ENCODE assay signal across 10 cellular contexts in genomic region chr3:58111513-58112184, GRCh38.
A peak's percentile ranks its signal among the peaks of the same experiment; 100 is the strongest.
DNase-seq lines count a peak whose midpoint lies in the region; ATAC-seq and TF ChIP-seq lines count a peak whose summit lies in the region.
"Had no signal": no experiment of that assay in that cellular context is flagged by ENCODE, and none has a peak within 500 bp of the region (broad histone marks: within the 10 kb centered on the region; RNA-seq: fewer than 3 reads in every experiment).

No MANE protein-coding gene starts in this region.

- 37 to 49% methylated on average over 11 of the region's 11 CpGs for whole genome bisulfite sequencing in esophagus, 2 donors
- 51 to 77% methylated on average over 3 to 11 of the region's 11 CpGs for WGBS in upper lobe of left lung, 2 donors

- peak overlapping the region; percentile 46 for H3K27ac Mint-ChIP-seq in activated CD8-positive, alpha-beta T cell treated with anti-CD3 and anti-CD28 coated beads for 36 hours
- H3K27ac Mint-ChIP-seq in activated CD8-positive, alpha-beta T cell treated with anti-CD3 and anti-CD28 coated beads, Interleukin-2, amount 10 ng/mL, durations not matched to agents 7 days and 5 days, result no peak overlapping the region
- H3K27ac Mint-ChIP-seq: natural killer cell treated with Interleukin-12 subunit alpha and Interleukin-12 subunit beta and Interleukin-15 and Interleukin-18, amount 100 ng/mL, for 72 hours had no signal

- no peaks in the 10 kb centered on the region for H3K27me3 Mint-ChIP-seq in activated CD8-positive, alpha-beta T cell treated with anti-CD3 and anti-CD28 coated beads for 36 hours
- no peaks in the 10 kb centered on the region for H3K27me3 Mint-ChIP-seq in activated CD8-positive, alpha-beta T cell treated with anti-CD3 and anti-CD28 coated beads, Interleukin-2, amount 10 ng/mL, durations not matched to agents 7 days and 5 days (ENCODE audit: low read depth)
- H3K27me3 Mint-ChIP-seq: natural killer cell treated with Interleukin-12 subunit alpha and Interleukin-12 subunit beta and Interleukin-15 and Interleukin-18, amount 100 ng/mL, for 72 hours had no signal

- H3K4me1 ChIP-seq in esophagus (ENCODE audit: control insufficient read depth in 2 of 2, insufficient read depth in 2 of 2, low read length in 1 of 2) (peaks cover 6 to 14% of the 10 kb centered on the region in 2 donors), upper lobe of left lung (peaks cover 2 to 11% (median 8%) of the 10 kb centered on the region in 4 donors)

- peak; percentile 39 for DNase-seq in activated CD8-positive, alpha-beta T cell treated with anti-CD3 and anti-CD28 coated beads for 36 hours
- DNase-seq in activated CD8-positive, alpha-beta T cell treated with anti-CD3 and anti-CD28 coated beads, Interleukin-2, amount 10 ng/mL, durations not matched to agents 7 days and 5 days, result no peak
- peak in 1 of 2 donors; percentile 88 for DNase-seq in upper lobe of left lung
- no peak for DNase-seq in stimulated activated CD8-positive, alpha-beta memory T cell treated with anti-CD3 and anti-CD28 coated beads, Interleukin-4, amount 100 ng/mL, for 48 hours

- ATAC-seq in activated CD8-positive, alpha-beta T cell treated with anti-CD3 and anti-CD28 coated beads for 36 hours, result peak; percentile 45
- no peak for ATAC-seq in activated CD8-positive, alpha-beta T cell treated with anti-CD3 and anti-CD28 coated beads, Interleukin-2, amount 10 ng/mL, durations not matched to agents 7 days and 5 days
- ATAC-seq in upper lobe of left lung (ENCODE audit: low FRiP score in 2 of 2), result peak; percentile 35 to 79
- no peak for ATAC-seq in GM19351 (IDR thresholded peaks at IDR 0.05; ENCODE audit: unreplicated experiment)
- no peak for ATAC-seq in SK-N-SH treated with all-trans-retinoic acid at 6 μM for 48 hours

- H3K36me3 ChIP-seq in esophagus (ENCODE audit: control insufficient read depth in 2 of 2, insufficient read depth in 2 of 2, low read length in 1 of 2) (peaks cover 10 to 23% of the 10 kb centered on the region in 2 donors), upper lobe of left lung (peaks cover 5 to 81% (median 36%) of the 10 kb centered on the region in 4 donors)

- no peak for TF ChIP-seq POLR2A in upper lobe of left lung (IDR thresholded peaks at IDR 0.05)

- H3K36me3 Mint-ChIP-seq in activated CD8-positive, alpha-beta T cell treated with anti-CD3 and anti-CD28 coated beads for 36 hours (ENCODE audit: low read depth), result peaks cover 29% of the 10 kb centered on the region
- peaks cover 28% of the 10 kb centered on the region for H3K36me3 Mint-ChIP-seq in activated CD8-positive, alpha-beta T cell treated with anti-CD3 and anti-CD28 coated beads, Interleukin-2, amount 10 ng/mL, durations not matched to agents 7 days and 5 days (ENCODE audit: low read depth)

- TF ChIP-seq CTCF in activated CD8-positive, alpha-beta T cell treated with anti-CD3 and anti-CD28 coated beads for 36 hours (IDR thresholded peaks at IDR 0.05), result no peak
- no peak for TF ChIP-seq CTCF in upper lobe of left lung (IDR thresholded peaks at IDR 0.05)

- peak overlapping the region; percentile 83 to 97 for H3K27ac ChIP-seq in esophagus (ENCODE audit: low read depth in 2 of 2, low read length in 1 of 2)
- H3K27ac ChIP-seq in upper lobe of left lung, result peak overlapping the region; percentile 53 to 70 (median 56)
- H3K27ac ChIP-seq: SK-N-MC had no signal

- H3K4me3 Mint-ChIP-seq in activated CD8-positive, alpha-beta T cell treated with anti-CD3 and anti-CD28 coated beads for 36 hours, result no peak overlapping the region
- H3K4me3 Mint-ChIP-seq in activated CD8-positive, alpha-beta T cell treated with anti-CD3 and anti-CD28 coated beads, Interleukin-2, amount 10 ng/mL, durations not matched to agents 7 days and 5 days, result no peak overlapping the region
- H3K4me3 Mint-ChIP-seq: natural killer cell treated with Interleukin-12 subunit alpha and Interleukin-12 subunit beta and Interleukin-15 and Interleukin-18, amount 100 ng/mL, for 72 hours had no signal

- no peaks in the 10 kb centered on the region for H3K9me3 ChIP-seq in esophagus (ENCODE audit: control insufficient read depth in 2 of 2, insufficient read depth in 1 of 2, low read depth in 1 of 2, low read length in 1 of 2)
- H3K9me3 ChIP-seq in upper lobe of left lung, result no peaks in the 10 kb centered on the region

- peak; percentile 69 for TF ChIP-seq EP300 in Ishikawa (IDR thresholded peaks at IDR 0.05; ENCODE audit: borderline replicate concordance)
- peak in 1 of 4 donors; percentile 10 for TF ChIP-seq EP300 in upper lobe of left lung (IDR thresholded peaks at IDR 0.05)

- POLR2A ChIA-PET in activated CD8-positive, alpha-beta T cell treated with anti-CD3 and anti-CD28 coated beads for 36 hours (lab: Charles Lee), result no interaction called here
- POLR2A ChIA-PET in activated CD8-positive, alpha-beta T cell treated with anti-CD3 and anti-CD28 coated beads, Interleukin-2, amount 10 ng/mL, durations not matched to agents 7 days and 5 days (lab: Charles Lee), result no interaction called here

- H3K4me1 Mint-ChIP-seq in activated CD8-positive, alpha-beta T cell treated with anti-CD3 and anti-CD28 coated beads for 36 hours (ENCODE audit: low read depth), result peaks cover 32% of the 10 kb centered on the region
- H3K4me1 Mint-ChIP-seq in activated CD8-positive, alpha-beta T cell treated with anti-CD3 and anti-CD28 coated beads, Interleukin-2, amount 10 ng/mL, durations not matched to agents 7 days and 5 days (ENCODE audit: low read depth), result peaks cover 17% of the 10 kb centered on the region

- H3K9me3 Mint-ChIP-seq in activated CD8-positive, alpha-beta T cell treated with anti-CD3 and anti-CD28 coated beads for 36 hours, result no peaks in the 10 kb centered on the region
- H3K9me3 Mint-ChIP-seq in activated CD8-positive, alpha-beta T cell treated with anti-CD3 and anti-CD28 coated beads, Interleukin-2, amount 10 ng/mL, durations not matched to agents 7 days and 5 days (ENCODE audit: insufficient read depth), result no peaks in the 10 kb centered on the region
- H3K9me3 Mint-ChIP-seq: natural killer cell treated with Interleukin-12 subunit alpha and Interleukin-12 subunit beta and Interleukin-15 and Interleukin-18, amount 100 ng/mL, for 72 hours had no signal

- CTCF ChIA-PET in activated CD8-positive, alpha-beta T cell treated with anti-CD3 and anti-CD28 coated beads for 36 hours (lab: Charles Lee), result no interaction called here
- CTCF ChIA-PET in activated CD8-positive, alpha-beta T cell treated with anti-CD3 and anti-CD28 coated beads, Interleukin-2, amount 10 ng/mL, durations not matched to agents 7 days and 5 days (lab: Charles Lee), result interaction anchor here (0.8 to 1.4 kb wide), 3 partner anchors 8 to 103 kb away, joined by 3 to 4 read pairs (median 3); partner anchors contain the start of gene FLNB

- peak; percentile 44; the same call in 1 of the 2 replicates for TF ChIP-seq RAD21 in Ishikawa (IDR thresholded peaks at IDR 0.05; ENCODE audit: low read depth)

- H3K27me3 ChIP-seq in esophagus (ENCODE audit: control insufficient read depth in 1 of 2, insufficient read depth in 2 of 2, low read length in 2 of 2) (no peaks in the 10 kb centered on the region), upper lobe of left lung (no peaks in the 10 kb centered on the region)

- intact Hi-C loops in activated CD8-positive, alpha-beta T cell treated with anti-CD3 and anti-CD28 coated beads for 36 hours (cut with micrococcal nuclease), result no loop called here

- peak overlapping the region; percentile 7 to 41 for H3K4me3 ChIP-seq in esophagus (ENCODE audit: low read depth in 1 of 2, low read length in 2 of 2)
- no peak overlapping the region for H3K4me3 ChIP-seq in upper lobe of left lung
- H3K4me3 ChIP-seq: SK-N-MC had no signal

TF ChIP-seq in Ishikawa, 13 proteins besides CTCF, POLR2A, EP300 and RAD21:
- peak; percentile 81 for TF ChIP-seq NFIC (IDR thresholded peaks at IDR 0.05)
- TF ChIP-seq USF1 (IDR thresholded peaks at IDR 0.05), result 0 out of 2 replicates have a peak, but pooled peaks have one; percentile 18
- no peak for TF ChIP-seq EGR1 (IDR thresholded peaks at IDR 0.05)
- peak; percentile 81 for TF ChIP-seq MAX (IDR thresholded peaks at IDR 0.05)
- peak; percentile 90 for TF ChIP-seq TCF12 (IDR thresholded peaks at IDR 0.05; ENCODE audit: low read depth)
- TF ChIP-seq TAF1 (IDR thresholded peaks at IDR 0.05; ENCODE audit: low read depth), result 0 out of 2 replicates have a peak, but pooled peaks have one; percentile 19
- TF ChIP-seq CEBPB (IDR thresholded peaks at IDR 0.05), result peak; percentile 36; the same call in 1 of the 2 replicates
- no peak for TF ChIP-seq TEAD4 (IDR thresholded peaks at IDR 0.05)

TF ChIP-seq in SK-N-SH treated with all-trans-retinoic acid at 6 μM for 48 hours, 23 proteins besides CTCF, POLR2A, EP300 and RAD21:
- TF ChIP-seq OSR1 (CRISPR knock-in tag; IDR thresholded peaks at IDR 0.05) (no peak), ZFP30 (CRISPR knock-in tag; IDR thresholded peaks at IDR 0.05) (no peak), ZFP3 (CRISPR knock-in tag; IDR thresholded peaks at IDR 0.05) (no peak), SNAI2 (CRISPR knock-in tag; IDR thresholded peaks at IDR 0.05) (no peak), CSDC2 (CRISPR knock-in tag; IDR thresholded peaks at IDR 0.05) (no peak), ZNF70 (CRISPR knock-in tag; IDR thresholded peaks at IDR 0.05) (no peak), BACH2 (CRISPR knock-in tag; IDR thresholded peaks at IDR 0.05; ENCODE audit: borderline replicate concordance) (no peak), TOX (CRISPR knock-in tag; IDR thresholded peaks at IDR 0.05; ENCODE audit: borderline replicate concordance) (no peak), CREB5 (CRISPR knock-in tag; IDR thresholded peaks at IDR 0.05; ENCODE audit: low read depth) (no peak), ESRRG (CRISPR knock-in tag; IDR thresholded peaks at IDR 0.05) (no peak), ISL1 (CRISPR knock-in tag; IDR thresholded peaks at IDR 0.05) (no peak)
TF ChIP-seq in SK-N-SH treated with all-trans-retinoic acid at 6 μM for 48 hours: peak in this region for 0.

Comparison
In these comparisons a context has a peak if more than half of its experiments do, and no peak if none do; other contexts are left out.
1. ATAC-seq: peak in activated CD8-positive, alpha-beta T cell treated with anti-CD3 and anti-CD28 coated beads for 36 hours (single experiment) and upper lobe of left lung (2 of 2); none in activated CD8-positive, alpha-beta T cell treated with anti-CD3 and anti-CD28 coated beads, Interleukin-2, amount 10 ng/mL, durations not matched to agents 7 days and 5 days (single experiment), GM19351 (single experiment) and SK-N-SH treated with all-trans-retinoic acid at 6 μM for 48 hours (single experiment).
2. H3K4me3 ChIP-seq: peak in esophagus (2 of 2); none in upper lobe of left lung (0 of 4).